9 cellular contexts compared by ENCODE assay signal in the genomic region with DNA sequence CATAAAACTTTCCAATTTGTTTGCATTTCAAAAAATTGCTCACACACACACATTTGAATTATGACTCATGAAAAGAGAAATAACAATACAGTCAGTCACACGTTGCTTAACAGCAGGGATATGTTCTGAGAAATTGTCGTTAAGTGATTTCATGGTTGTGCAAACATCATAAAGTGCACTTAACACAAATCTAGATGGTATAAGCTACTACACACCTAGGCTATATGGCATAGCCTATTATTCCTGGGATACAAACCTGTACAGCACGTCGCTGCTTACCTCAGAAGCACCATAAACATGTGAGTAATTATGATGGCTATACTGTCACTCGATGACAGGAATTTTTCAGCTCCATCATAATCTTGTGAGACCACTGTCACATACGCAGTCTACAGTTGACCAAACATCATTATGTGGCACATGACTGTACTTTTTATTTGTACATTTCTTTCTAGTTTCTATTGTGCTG.
DNase-seq lines count a peak whose midpoint lies in the region; ATAC-seq and TF ChIP-seq lines count a peak whose summit lies in the region.
"Had no signal": no experiment of that assay in that cellular context is flagged by ENCODE, and none has a peak within 500 bp of the region (broad histone marks: within the 10 kb centered on the region; RNA-seq: fewer than 3 reads in every experiment).

No MANE protein-coding gene starts in this region.

- no peaks in the 10 kb centered on the region for H3K27me3 Mint-ChIP-seq in activated naive CD8-positive, alpha-beta T cell treated with anti-CD3 and anti-CD28 coated beads, Interleukin-2, amount 50 U/mL, for 24 hours
- H3K27me3 Mint-ChIP-seq: activated CD4-positive, alpha-beta T cell treated with anti-CD3 and anti-CD28 coated beads, Interleukin-2, amount 10 ng/mL, durations not matched to agents 24 days and 14 days had no signal

- H3K4me1 ChIP-seq in stomach, result peaks cover 0 to 29% (median 10%) of the 10 kb centered on the region in 4 donors

- H3K4me3 Mint-ChIP-seq in activated naive CD8-positive, alpha-beta T cell treated with anti-CD3 and anti-CD28 coated beads, Interleukin-2, amount 50 U/mL, for 24 hours, result no peak overlapping the region
- H3K4me3 Mint-ChIP-seq: activated CD4-positive, alpha-beta T cell treated with anti-CD3 and anti-CD28 coated beads, Interleukin-2, amount 10 ng/mL, durations not matched to agents 24 days and 14 days; brain had no signal

- no peaks in the 10 kb centered on the region for H3K36me3 ChIP-seq in stomach

- DNase-seq in HT1080 (ENCODE audit: low read depth) (peak; percentile 61), NCI-H774 (lab: John Stamatoyannopoulos, UW) (peak; percentile 33), epithelial cell of esophagus (ENCODE audit: low read depth) (peak; percentile 90), stomach (no peak), NCI-H524 treated with DMSO at 0.1 percent for 48 hours (lab: John Stamatoyannopoulos, UW) (no peak)
- no peak for DNase-seq in activated naive CD8-positive, alpha-beta T cell treated with anti-CD3 and anti-CD28 coated beads, Interleukin-2, amount 50 U/mL, for 24 hours
- DNase-seq: activated CD4-positive, alpha-beta T cell treated with anti-CD3 and anti-CD28 coated beads, Interleukin-2, amount 10 ng/mL, durations not matched to agents 24 days and 14 days had no signal

- TF ChIP-seq EP300 in stomach (IDR thresholded peaks at IDR 0.05), result no peak

- no peak for ATAC-seq in activated CD4-positive, CD25-positive, alpha-beta regulatory T cell treated with anti-CD3 and anti-CD28 coated beads, Interleukin-2, amount 50 U/mL, for 24 hours
- no peak for ATAC-seq in activated naive CD8-positive, alpha-beta T cell treated with anti-CD3 and anti-CD28 coated beads, Interleukin-2, amount 50 U/mL, for 24 hours

- H3K4me3 ChIP-seq in epithelial cell of esophagus (ENCODE audit: low read length) (no peak overlapping the region), stomach (no peak overlapping the region)

- no peaks in the 10 kb centered on the region for H3K9me3 ChIP-seq in stomach

- no peaks in the 10 kb centered on the region for H3K27me3 ChIP-seq in stomach

- H3K9me3 Mint-ChIP-seq in activated naive CD8-positive, alpha-beta T cell treated with anti-CD3 and anti-CD28 coated beads, Interleukin-2, amount 50 U/mL, for 24 hours, result no peaks in the 10 kb centered on the region
- H3K9me3 Mint-ChIP-seq: activated CD4-positive, alpha-beta T cell treated with anti-CD3 and anti-CD28 coated beads, Interleukin-2, amount 10 ng/mL, durations not matched to agents 24 days and 14 days had no signal

- H3K27ac Mint-ChIP-seq in activated naive CD8-positive, alpha-beta T cell treated with anti-CD3 and anti-CD28 coated beads, Interleukin-2, amount 50 U/mL, for 24 hours, result no peak overlapping the region
- H3K27ac Mint-ChIP-seq: activated CD4-positive, alpha-beta T cell treated with anti-CD3 and anti-CD28 coated beads, Interleukin-2, amount 10 ng/mL, durations not matched to agents 24 days and 14 days had no signal

- peak overlapping the region in 3 of 5 donors; percentile 60 to 74 (median 65) for H3K27ac ChIP-seq in stomach

- intact Hi-C loops in stomach (cut with DNase I; ENCODE audit: low total_unique reads), result no loop called here

- TF ChIP-seq POLR2A in stomach (IDR thresholded peaks at IDR 0.05), result no peak

- WGBS in stomach, 5 donors, result 56 to 76% (median 59%) methylated on average over 6 of the region's 6 CpGs

- H3K4me1 Mint-ChIP-seq in activated naive CD8-positive, alpha-beta T cell treated with anti-CD3 and anti-CD28 coated beads, Interleukin-2, amount 50 U/mL, for 24 hours, result no peaks in the 10 kb centered on the region
- H3K4me1 Mint-ChIP-seq: activated CD4-positive, alpha-beta T cell treated with anti-CD3 and anti-CD28 coated beads, Interleukin-2, amount 10 ng/mL, durations not matched to agents 24 days and 14 days had no signal

- H3K36me3 Mint-ChIP-seq in activated naive CD8-positive, alpha-beta T cell treated with anti-CD3 and anti-CD28 coated beads, Interleukin-2, amount 50 U/mL, for 24 hours (ENCODE audit: low read depth), result no peaks in the 10 kb centered on the region
- H3K36me3 Mint-ChIP-seq: brain had no signal

- TF ChIP-seq CTCF in epithelial cell of esophagus (IDR thresholded peaks at IDR 0.05; ENCODE audit: insufficient read depth, low read depth, low read length, missing control alignments) (no peak), stomach (IDR thresholded peaks at IDR 0.05) (no peak)

Comparison
In these comparisons a context has a peak if more than half of its experiments do, and no peak if none do; other contexts are left out.
1. DNase-seq: peak in HT1080 (single experiment), NCI-H774 (single experiment) and epithelial cell of esophagus (single experiment); none in stomach (single experiment), NCI-H524 treated with DMSO at 0.1 percent for 48 hours (single experiment) and activated naive CD8-positive, alpha-beta T cell treated with anti-CD3 and anti-CD28 coated beads, Interleukin-2, amount 50 U/mL, for 24 hours (single experiment).